Comparison of ENCODE assay signal across 9 cellular contexts in genomic region chr4:167021545-167022155, GRCh38.
A peak's percentile ranks its signal among the peaks of the same experiment; 100 is the strongest.
DNase-seq lines count a peak whose midpoint lies in the region; ATAC-seq and TF ChIP-seq lines count a peak whose summit lies in the region.
"Had no signal": no experiment of that assay in that cellular context is flagged by ENCODE, and none has a peak within 500 bp of the region (broad histone marks: within the 10 kb centered on the region; RNA-seq: fewer than 3 reads in every experiment).

No MANE protein-coding gene starts in this region.

- H3K4me3 ChIP-seq in Caco-2 (ENCODE audit: low read depth, low read length) (no peak overlapping the region), heart left ventricle (no peak overlapping the region)

- TF ChIP-seq CTCF in Caco-2 (IDR thresholded peaks at IDR 0.05; ENCODE audit: insufficient read depth in 1 of 2, low read depth in 1 of 2, low read length in 1 of 2, severe bottlenecking in 1 of 2, unreplicated experiment in 1 of 2) = peak; percentile 73 to 79
- TF ChIP-seq CTCF in heart left ventricle (IDR thresholded peaks at IDR 0.05) = peak; percentile 68 to 84 (median 76)

- H3K4me1 Mint-ChIP-seq in Caco-2 (ENCODE audit: low read depth, unreplicated experiment) = no peaks in the 10 kb centered on the region
- no peaks in the 10 kb centered on the region for H3K4me1 Mint-ChIP-seq in activated naive CD4-positive, alpha-beta T cell treated with anti-CD3 and anti-CD28 coated beads, Interleukin-2, amount 10 ng/mL, durations not matched to agents 7 days and 5 days

- no peaks in the 10 kb centered on the region for H3K9me3 Mint-ChIP-seq in Caco-2 (ENCODE audit: unreplicated experiment)
- no peaks in the 10 kb centered on the region for H3K9me3 Mint-ChIP-seq in activated naive CD4-positive, alpha-beta T cell treated with anti-CD3 and anti-CD28 coated beads, Interleukin-2, amount 10 ng/mL, durations not matched to agents 7 days and 5 days

- H3K4me3 Mint-ChIP-seq in Caco-2 (ENCODE audit: unreplicated experiment) = no peak overlapping the region
- no peak overlapping the region for H3K4me3 Mint-ChIP-seq in activated naive CD4-positive, alpha-beta T cell treated with anti-CD3 and anti-CD28 coated beads, Interleukin-2, amount 10 ng/mL, durations not matched to agents 7 days and 5 days
- H3K4me3 Mint-ChIP-seq: activated naive CD8-positive, alpha-beta T cell had no signal

- WGBS in heart left ventricle, 4 donors = 16 to 22% (median 19%) methylated on average over 11 of the region's 11 CpGs

- ATAC-seq in HG03571 (IDR thresholded peaks at IDR 0.05; ENCODE audit: unreplicated experiment) (peak; percentile 58), heart left ventricle (peak in 3 of 4 donors; percentile 47 to 65 (median 63))

- H3K27me3 Mint-ChIP-seq in Caco-2 (ENCODE audit: insufficient read depth, unreplicated experiment) = peaks cover 2% of the 10 kb centered on the region
- H3K27me3 Mint-ChIP-seq in activated naive CD4-positive, alpha-beta T cell treated with anti-CD3 and anti-CD28 coated beads, Interleukin-2, amount 10 ng/mL, durations not matched to agents 7 days and 5 days = no peaks in the 10 kb centered on the region
- H3K27me3 Mint-ChIP-seq: activated naive CD8-positive, alpha-beta T cell had no signal

- DNase-seq in Caco-2 (peak; percentile 54 to 66), GM19240 (ENCODE audit: insufficient read length, low spot score) (peak; percentile 1), SHP77 (lab: John Stamatoyannopoulos, UW) (peak; percentile 54 to 58), heart left ventricle (peak; percentile 32 to 67 (median 34)), pulmonary artery endothelial cell (ENCODE audit: low read depth, low spot score) (peak; percentile 5), NCI-H1048 (lab: John Stamatoyannopoulos, UW) (no peak)
- DNase-seq in activated naive CD4-positive, alpha-beta T cell treated with anti-CD3 and anti-CD28 coated beads, Interleukin-2, amount 10 ng/mL, durations not matched to agents 7 days and 5 days = peak; percentile 63

- H3K27me3 ChIP-seq in Caco-2 (replicated peaks; ENCODE audit: control insufficient read depth, insufficient read depth, low read length) (no peaks in the 10 kb centered on the region), heart left ventricle (no peaks in the 10 kb centered on the region)

- H3K27ac ChIP-seq in heart left ventricle = no peak overlapping the region

- TF ChIP-seq POLR2A in heart left ventricle (IDR thresholded peaks at IDR 0.05) = no peak

- H3K27ac Mint-ChIP-seq in Caco-2 (ENCODE audit: unreplicated experiment) = no peak overlapping the region
- H3K27ac Mint-ChIP-seq in activated naive CD4-positive, alpha-beta T cell treated with anti-CD3 and anti-CD28 coated beads, Interleukin-2, amount 10 ng/mL, durations not matched to agents 7 days and 5 days = no peak overlapping the region
- H3K27ac Mint-ChIP-seq: activated naive CD8-positive, alpha-beta T cell had no signal

- H3K9me3 ChIP-seq in Caco-2 (no peaks in the 10 kb centered on the region), heart left ventricle (no peaks in the 10 kb centered on the region)

- H3K4me1 ChIP-seq in Caco-2 (peaks cover 26% of the 10 kb centered on the region), heart left ventricle (peaks cover 0 to 4% (median 0%) of the 10 kb centered on the region in 12 donors)

- CTCF ChIA-PET in Caco-2 (lab: Charles Lee) = no interaction called here
- CTCF ChIA-PET in activated naive CD4-positive, alpha-beta T cell treated with anti-CD3 and anti-CD28 coated beads, Interleukin-2, amount 10 ng/mL, durations not matched to agents 7 days and 5 days (lab: Charles Lee) = no interaction called here

- intact Hi-C loops in Caco-2 (cut with micrococcal nuclease; ENCODE audit: unreplicated experiment) = loop anchor here (1.0 kb wide), 3 partner anchors 213 to 1056 kb away; partner anchors contain the start of gene SPOCK3
- intact Hi-C loops in heart left ventricle (cut with DNase I) = loop anchor here (1.0 to 10.0 kb wide), 10 partner anchors 121 to 1133 kb away; no protein-coding TSS in a partner anchor

- H3K36me3 Mint-ChIP-seq in Caco-2 (ENCODE audit: insufficient read depth, unreplicated experiment) = no peaks in the 10 kb centered on the region
- no peaks in the 10 kb centered on the region for H3K36me3 Mint-ChIP-seq in activated naive CD4-positive, alpha-beta T cell treated with anti-CD3 and anti-CD28 coated beads, Interleukin-2, amount 10 ng/mL, durations not matched to agents 7 days and 5 days
- H3K36me3 Mint-ChIP-seq: activated naive CD8-positive, alpha-beta T cell had no signal

- BruUV-seq in Caco-2 (replicated peaks; lab: Mats Ljungman, UMichigan) = no TSS peak

- POLR2A ChIA-PET in Caco-2 (lab: Charles Lee) = no interaction called here

- H3K36me3 ChIP-seq in Caco-2 (ENCODE audit: control insufficient read depth, insufficient read depth, low read length) (no peaks in the 10 kb centered on the region), heart left ventricle (no peaks in the 10 kb centered on the region)
